Comparison of ENCODE assay signal across 34 cellular contexts in the genomic region with DNA sequence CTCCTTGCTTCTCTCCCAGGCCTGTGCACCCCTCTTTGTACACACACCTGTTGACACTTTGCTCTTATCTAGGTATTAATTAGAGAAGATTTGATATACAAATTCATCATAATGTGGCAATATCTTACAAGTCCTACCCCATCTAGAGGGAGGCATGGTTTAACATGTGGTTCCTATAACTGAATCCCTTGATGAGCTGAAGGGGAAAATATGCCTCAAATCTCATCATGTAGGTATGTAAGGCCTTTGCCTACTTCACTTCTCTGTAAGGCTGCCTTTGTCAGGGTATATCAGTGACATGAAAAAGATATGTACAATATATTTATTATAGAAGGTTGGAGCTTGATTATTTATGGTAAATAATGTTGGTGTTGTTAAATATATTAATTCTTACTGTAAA. TPM values are rescaled to one million over a fixed set of nuclear protein-coding genes. Genes with fewer than 3 reads are reported as not detected.
"Had no signal": no experiment of that assay in that cellular context is flagged by ENCODE, and none has a peak within 500 bp of the region (broad histone marks: within the 10 kb centered on the region; RNA-seq: fewer than 3 reads in every experiment).

No MANE protein-coding gene starts in this region.

- H3K27me3 ChIP-seq: esophagus muscularis mucosa, left lung, neural progenitor cell, right atrium auricular region, suprapubic skin, transverse colon, upper lobe of right lung, uterus had no signal

- FAIRE-seq: endothelial cell of umbilical vein, islet of Langerhans had no signal

- H3K27ac ChIP-seq: coronary artery, esophagus muscularis mucosa, heart right ventricle, left lung, neural progenitor cell, prostate gland, right atrium auricular region, suprapubic skin, transverse colon, upper lobe of right lung, uterus had no signal

- H2AFZ ChIP-seq: neural progenitor cell had no signal

- DNase-seq: dermis blood vessel endothelial cell; effector memory CD4-positive, alpha-beta T cell; foreskin melanocyte; glutamatergic neuron; heart right ventricle; hippocampal formation; left cardiac atrium; left lung; mesenchymal stem cell; naive thymus-derived CD4-positive, alpha-beta T cell; stimulated activated CD4-positive, alpha-beta T cell treated with anti-CD3 and anti-CD28 coated beads, Interleukin-12 subunit alpha, Interleukin-12 subunit beta, amount 100 ng/mL, for 4 hours; stimulated activated CD4-positive, alpha-beta T cell treated with anti-CD3 and anti-CD28 coated beads, Interleukin-1b, Interleukin-23, amount 100 ng/mL, for 48 hours; stimulated activated CD4-positive, alpha-beta T cell treated with anti-CD3 and anti-CD28 coated beads, Interleukin-4, amount 100 ng/mL, for 1 hour; stimulated activated CD8-positive, alpha-beta memory T cell treated with anti-CD3 and anti-CD28 coated beads, Interleukin-4, amount 100 ng/mL, for 48 hours; stimulated activated naive CD4-positive, alpha-beta T cell; stimulated activated naive CD8-positive, alpha-beta T cell treated with anti-CD3 and anti-CD28 coated beads, Interleukin-15, amount 100 ng/mL, for 72 hours; transverse colon; upper lobe of right lung; uterus had no signal

- H3K4me3 ChIP-seq: coronary artery, esophagus muscularis mucosa, heart right ventricle, left lung, neural progenitor cell, prostate gland, right atrium auricular region, smooth muscle cell, suprapubic skin, transverse colon, upper lobe of right lung, uterus had no signal

- H3K9ac ChIP-seq: neural progenitor cell had no signal

- H3K9me3 ChIP-seq: esophagus muscularis mucosa, heart right ventricle, left lung, prostate gland, right atrium auricular region, suprapubic skin, transverse colon, upper lobe of right lung, uterus had no signal

- H3K4me2 ChIP-seq: neural progenitor cell, smooth muscle cell had no signal

- H3K4me1 ChIP-seq: esophagus muscularis mucosa, heart right ventricle, left lung, neural progenitor cell, prostate gland, right atrium auricular region, suprapubic skin, transverse colon, upper lobe of right lung, uterus had no signal

- H3K36me3 ChIP-seq: esophagus muscularis mucosa, heart right ventricle, left lung, neural progenitor cell, prostate gland, right atrium auricular region, suprapubic skin, transverse colon, upper lobe of right lung, uterus had no signal

RNA-seq across cellular contexts. Expression of a gene that starts 31.9 kb away (rescaled TPM):
- total RNA-seq: dermis blood vessel endothelial cell; endothelial cell of umbilical vein; epithelial cell of proximal tubule; esophagus muscularis mucosa; heart right ventricle; kidney epithelial cell; left cardiac atrium; left lung; lower leg skin; lung microvascular endothelial cell; mucosa of gallbladder; naive thymus-derived CD4-positive, alpha-beta T cell; osteocyte; prostate gland; suprapubic skin; transverse colon; upper lobe of right lung had no signal
- polyA plus RNA-seq: endothelial cell of umbilical vein; heart right ventricle; naive thymus-derived CD4-positive, alpha-beta T cell had no signal
